ENCODE assay signal across 9 cellular contexts in genomic region chr2:222709191-222709891, GRCh38. TPM values are rescaled to one million over a fixed set of nuclear protein-coding genes. Genes with fewer than 3 reads are reported as not detected.
DNase-seq lines count a peak whose midpoint lies in the region; ATAC-seq and TF ChIP-seq lines count a peak whose summit lies in the region.
"Had no signal": no experiment of that assay in that cellular context is flagged by ENCODE, and none has a peak within 500 bp of the region (broad histone marks: within the 10 kb centered on the region; RNA-seq: fewer than 3 reads in every experiment).

No MANE protein-coding gene starts in this region.

- BruUV-seq in Panc1 (replicated peaks; lab: Mats Ljungman, UMichigan): no TSS peak

- no peaks in the 10 kb centered on the region for H3K79me2 ChIP-seq in SK-N-SH (ENCODE audit: insufficient read depth)

- no peak overlapping the region for H3K9ac ChIP-seq in SK-N-SH

- H4K20me1 ChIP-seq in SK-N-SH (ENCODE audit: insufficient read depth): no peaks in the 10 kb centered on the region

- DNase-seq in SK-N-SH (no peak), Panc1 (ENCODE audit: low read depth, low spot score) (peak; percentile 60), medulla oblongata (ENCODE audit: extremely low spot score) (peak; percentile 89), aorta (peak; percentile 86 to 88), NCI-H345 treated with DMSO at 0.1 percent for 48 hours (lab: John Stamatoyannopoulos, UW; ENCODE audit: unreplicated experiment) (no peak)

- CTCF ChIA-PET in SK-N-SH (lab: Yijun Ruan, JAX) (interaction anchor here (0.7 to 7.0 kb wide), 20 partner anchors 9 to 1837 kb away, joined by 3 to 115 read pairs (median 4); partner anchors contain the start of gene ACSL3), Panc1 (lab: Charles Lee) (interaction anchor here (0.5 to 1.3 kb wide), 4 partner anchors 19 to 230 kb away, joined by 5 read pairs; no protein-coding TSS in a partner anchor)

- H3K4me1 ChIP-seq in SK-N-SH (ENCODE audit: control insufficient read depth in 1 of 2, insufficient read depth in 2 of 2, low read depth in 1 of 2, low read length in 1 of 2) (peaks cover 3 to 6% of the 10 kb centered on the region in 2 experiments; a peak in 2 of 4 replicates), Panc1 (ENCODE audit: control insufficient read depth, insufficient read depth, low read length) (peaks cover 2% of the 10 kb centered on the region; the same call in 1 of the 2 replicates), ectodermal cell (ENCODE audit: control insufficient read depth, insufficient read depth, low read length) (peaks cover 3% of the 10 kb centered on the region), aorta (ENCODE audit: control insufficient read depth in 1 of 2, insufficient read depth in 2 of 2, low read length in 2 of 2) (peaks cover 7 to 10% of the 10 kb centered on the region in 2 donors)

- H3F3A ChIP-seq in SK-N-SH (replicated peaks; ENCODE audit: insufficient read depth): no peaks in the 10 kb centered on the region

- H3K9me3 ChIP-seq in SK-N-SH (no peaks in the 10 kb centered on the region), Panc1 (ENCODE audit: control insufficient read depth, insufficient read depth, low read depth, low read length) (no peaks in the 10 kb centered on the region), ectodermal cell (ENCODE audit: control insufficient read depth, low read length) (no peaks in the 10 kb centered on the region), aorta (ENCODE audit: control insufficient read depth, low read length) (no peaks in the 10 kb centered on the region)

- 72% methylated on average over 16 of the region's 16 CpGs for WGBS in SK-N-SH (ENCODE audit: low lambda C conversion rate)
- 67 to 72% methylated on average over 15 to 16 of the region's 16 CpGs for WGBS in ectodermal cell, 2 experiments
- WGBS in aorta, 2 donors: 6 to 8% methylated on average over 16 of the region's 16 CpGs

- H2AFZ ChIP-seq in SK-N-SH (ENCODE audit: low read depth): no peak overlapping the region

- peak; percentile 51 for ATAC-seq in SK-N-SH treated with all-trans-retinoic acid at 6 μM for 48 hours
- peak; percentile 64 for ATAC-seq in HG03066 (IDR thresholded peaks at IDR 0.05; ENCODE audit: low read depth, unreplicated experiment)
- peak; percentile 86 for ATAC-seq in Panc1
- peak; percentile 82 for ATAC-seq in aorta (ENCODE audit: low FRiP score)

- in situ Hi-C loops in Panc1 (cut with HindIII; ENCODE audit: low pct_unique_long_range_greater_than_20kb, low sequenced_read_pairs): no loop called here

- TF ChIP-seq CTCF in SK-N-SH (IDR thresholded peaks at IDR 0.05): no peak
- TF ChIP-seq CTCF in Panc1 (IDR thresholded peaks at IDR 0.05): no peak

- TF ChIP-seq EP300 in SK-N-SH (IDR thresholded peaks at IDR 0.05; ENCODE audit: borderline replicate concordance in 1 of 2, low read depth in 1 of 2, low read length in 1 of 2): no peak

- H3K27ac ChIP-seq in SK-N-SH (ENCODE audit: low read depth in 2 of 2, low read length in 1 of 2) (no peak overlapping the region), Panc1 (ENCODE audit: low read length) (no peak overlapping the region), ectodermal cell (ENCODE audit: insufficient read depth, low read depth, low read length, poor library complexity, severe bottlenecking) (peak overlapping the region; percentile 59), aorta (ENCODE audit: low read depth in 1 of 2, low read length in 2 of 2) (peak overlapping the region; percentile 38 to 81)
- H3K27ac ChIP-seq: epithelial cell of prostate had no signal

- no peaks in the 10 kb centered on the region for H3K9me2 ChIP-seq in SK-N-SH

- intact Hi-C loops in Panc1 (cut with micrococcal nuclease; ENCODE audit: unreplicated experiment): no loop called here
- intact Hi-C loops in aorta (cut with DNase I): loop anchor here (2.0 to 10.0 kb wide), 7 partner anchors 43 to 198 kb away; partner anchors contain the start of gene ACSL3 (in 2 of the 2)

- H3K4me3 ChIP-seq in SK-N-SH (ENCODE audit: low read depth in 2 of 2, low read length in 1 of 2) (no peak overlapping the region), Panc1 (ENCODE audit: low read depth in 2 of 2, low read length in 2 of 2) (peak overlapping the region; percentile 6 to 31; a peak in 3 of 4 replicates), ectodermal cell (ENCODE audit: insufficient read depth, low read depth, low read length) (no peak overlapping the region), aorta (ENCODE audit: low read length in 2 of 2) (no peak overlapping the region)

- POLR2A ChIA-PET in SK-N-SH (lab: Yijun Ruan, JAX) (no interaction called here), Panc1 (lab: Charles Lee) (interaction anchor here (0.6 to 0.7 kb wide), 2 partner anchors 48 to 52 kb away, joined by 3 to 5 read pairs; no protein-coding TSS in a partner anchor)

- H3K36me3 ChIP-seq in SK-N-SH (replicated peaks in 1 of 2; ENCODE audit: control insufficient read depth in 1 of 2, insufficient read depth in 2 of 2, low read length in 1 of 2) (no peaks in the 10 kb centered on the region), Panc1 (ENCODE audit: control insufficient read depth, insufficient read depth, low read length) (no peaks in the 10 kb centered on the region), ectodermal cell (ENCODE audit: control insufficient read depth, insufficient read depth, low read length) (no peaks in the 10 kb centered on the region), aorta (ENCODE audit: control insufficient read depth in 1 of 2, insufficient read depth in 2 of 2, low read length in 1 of 2) (no peaks in the 10 kb centered on the region)

- TF ChIP-seq RAD21 in SK-N-SH (IDR thresholded peaks at IDR 0.05; ENCODE audit: low read length): no peak

- H3K27me3 ChIP-seq in SK-N-SH (ENCODE audit: insufficient read depth) (no peaks in the 10 kb centered on the region), Panc1 (ENCODE audit: control insufficient read depth, insufficient read depth, low read length) (no peaks in the 10 kb centered on the region), ectodermal cell (ENCODE audit: control insufficient read depth, insufficient read depth, low read length, poor library complexity, severe bottlenecking) (no peaks in the 10 kb centered on the region), aorta (ENCODE audit: control insufficient read depth in 1 of 2, insufficient read depth in 2 of 2, low read length in 1 of 2) (no peaks in the 10 kb centered on the region)

- no peak overlapping the region for H3K4me2 ChIP-seq in SK-N-SH

TF ChIP-seq in SK-N-SH treated with all-trans-retinoic acid at 6 μM for 48 hours, 23 proteins besides CTCF, POLR2A, EP300 and RAD21 (continues in another document):
- TF ChIP-seq ZNF70 (CRISPR knock-in tag; IDR thresholded peaks at IDR 0.05): no peak

TF ChIP-seq in SK-N-SH, 30 proteins besides CTCF, POLR2A, EP300 and RAD21 (continues in another document):
- no peak for TF ChIP-seq NFIC (IDR thresholded peaks at IDR 0.05; ENCODE audit: borderline replicate concordance)
- TF ChIP-seq IRF3 (IDR thresholded peaks at IDR 0.05; ENCODE audit: low read depth, low read length): no peak
- TF ChIP-seq RFX5 (IDR thresholded peaks at IDR 0.05; ENCODE audit: low read length): no peak
- TF ChIP-seq ELF1 (IDR thresholded peaks at IDR 0.05): no peak
- no peak for TF ChIP-seq MAX (IDR thresholded peaks at IDR 0.05; ENCODE audit: low read depth)
- TF ChIP-seq POLR2AphosphoS5 (IDR thresholded peaks at IDR 0.05; ENCODE audit: low read depth, low read length): no peak
- no peak for TF ChIP-seq FOXJ3 (CRISPR knock-in tag; IDR thresholded peaks at IDR 0.05)
- TF ChIP-seq RXRA (IDR thresholded peaks at IDR 0.05; ENCODE audit: borderline replicate concordance, low read depth): no peak
- no peak for TF ChIP-seq USF1 (IDR thresholded peaks at IDR 0.05; ENCODE audit: borderline replicate concordance, low read depth)
- no peak for TF ChIP-seq YY1 (IDR thresholded peaks at IDR 0.05; ENCODE audit: low read depth)
- TF ChIP-seq MXI1 (IDR thresholded peaks at IDR 0.05; ENCODE audit: low read depth, low read length): no peak

RNA-seq across cellular contexts. Expression of gene MOGAT1, which starts 37.9 kb away (rescaled TPM):
- polyA plus RNA-seq in SK-N-SH (2012; rRNA removed) (not detected in 2 replicates), aorta (not detected)
- 0.03 and 0.04 TPM in 2 replicates for polyA plus RNA-seq in SK-N-SH (2012; cell fraction: cytosol; rRNA removed)
- 0.10 TPM in 1 of 2 replicates, not detected in the other for polyA plus RNA-seq in SK-N-SH (2012; cell fraction: nucleus; rRNA removed)
- total RNA-seq in Panc1 (2021; ENCODE audit: unreplicated experiment) (not detected), aorta (not detected)
- polyA plus RNA-seq in Panc1 (2012; ENCODE audit: insufficient read length): not detected
- 0.81 TPM for polyA plus RNA-seq in ectodermal cell (2013, experiment 1 of 4)
- polyA plus RNA-seq in ectodermal cell (2013, experiment 2 of 4): 0.57 TPM
- 0.64 TPM for polyA plus RNA-seq in ectodermal cell (2013, experiment 3 of 4)
- 0.53 TPM for polyA plus RNA-seq in ectodermal cell (2013, experiment 4 of 4)

RNA-seq across cellular contexts. Expression of gene FARSB, which starts 53.4 kb away (rescaled TPM):
- polyA plus RNA-seq in SK-N-SH (2012; rRNA removed) (15.4 and 19.1 TPM in 2 replicates), aorta (10 to 100 TPM in 1 of 2 donors, 1 to 10 TPM in 1; 8.4 to 11.4 TPM)
- polyA plus RNA-seq in SK-N-SH (2012; cell fraction: cytosol; rRNA removed): 20.9 and 22.4 TPM in 2 replicates
- polyA plus RNA-seq in SK-N-SH (2012; cell fraction: nucleus; rRNA removed): 8.6 and 14.9 TPM in 2 replicates
- total RNA-seq in Panc1 (2021; ENCODE audit: unreplicated experiment) (31.6 TPM), aorta (10 to 100 TPM; 12.6 to 14.6 TPM)
- polyA plus RNA-seq in Panc1 (2012; ENCODE audit: insufficient read length): 20.6 TPM
- 37.8 TPM for polyA plus RNA-seq in ectodermal cell (2013, experiment 1 of 4)
- polyA plus RNA-seq in ectodermal cell (2013, experiment 2 of 4): 34.0 TPM
- 26.9 TPM for polyA plus RNA-seq in ectodermal cell (2013, experiment 3 of 4)
- polyA plus RNA-seq in ectodermal cell (2013, experiment 4 of 4): 28.0 TPM

Comparison
In these comparisons a context has a peak if more than half of its experiments do, and no peak if none do; other contexts are left out.
1. DNase-seq: peak in Panc1 (single experiment), medulla oblongata (single experiment) and aorta (2 of 2); none in SK-N-SH (single experiment) and NCI-H345 treated with DMSO at 0.1 percent for 48 hours (single experiment).
2. H3K27ac ChIP-seq: peak in ectodermal cell (single experiment) and aorta (2 of 2); none in SK-N-SH (0 of 2) and Panc1 (single experiment).
3. H3K4me3 ChIP-seq: peak in Panc1 (2 of 2); none in SK-N-SH (0 of 2), ectodermal cell (single experiment) and aorta (0 of 2).
4. Peak in every context shown above with its lines, with median percentiles within 50 percentile points of each other: ATAC-seq.